2 cellular contexts compared by ENCODE assay signal in genomic region chr1:182707116-182707515, GRCh38.
TF ChIP-seq lines count a peak whose summit lies in the region.

No MANE protein-coding gene starts in this region.

TF ChIP-seq in liver, 16 proteins besides CTCF, POLR2A, EP300 and RAD21:
- TF ChIP-seq TAF1 (conservative IDR thresholded peaks at IDR 0.05) (no peak), FOXA2 (IDR thresholded peaks at IDR 0.05) (no peak), FOXA1 (IDR thresholded peaks at IDR 0.05) (no peak), NR2F2 (IDR thresholded peaks at IDR 0.05) (no peak), MAX (IDR thresholded peaks at IDR 0.05) (peak; percentile 26), HNF4A (conservative IDR thresholded peaks at IDR 0.05) (peak; percentile 81 to 82), RXRA (IDR thresholded peaks at IDR 0.05) (peak; percentile 70 to 73), ZBTB33 (IDR thresholded peaks at IDR 0.05) (no peak), REST (IDR thresholded peaks at IDR 0.05) (peak; percentile 20), HNF4G (IDR thresholded peaks at IDR 0.05) (peak; percentile 54), JUND (IDR thresholded peaks at IDR 0.05) (peak; percentile 13 to 18), ATF3 (IDR thresholded peaks at IDR 0.05) (no peak), YY1 (IDR thresholded peaks at IDR 0.05) (peak; percentile 66), GABPA (IDR thresholded peaks at IDR 0.05 in 1 of 2, conservative IDR thresholded peaks at IDR 0.05 in 1 of 2) (no peak), SP1 (IDR thresholded peaks at IDR 0.05) (peak; percentile 59), EGR1 (IDR thresholded peaks at IDR 0.05; ENCODE audit: low read depth in 2 of 2) (no peak)

TF ChIP-seq in HepG2, 621 proteins besides CTCF, POLR2A, EP300 and RAD21:
- TF ChIP-seq GTF2F1 (IDR thresholded peaks at IDR 0.05; ENCODE audit: low read length) = no peak
- TF ChIP-seq ZNF569 (CRISPR knock-in tag; IDR thresholded peaks at IDR 0.05; ENCODE audit: borderline replicate concordance) = no peak
- TF ChIP-seq ZNF275 (CRISPR knock-in tag; IDR thresholded peaks at IDR 0.05; ENCODE audit: borderline replicate concordance) = no peak
- TF ChIP-seq KAT8 (CRISPR knock-in tag; IDR thresholded peaks at IDR 0.05) = no peak
- TF ChIP-seq KLF16 (CRISPR knock-in tag; IDR thresholded peaks at IDR 0.05) = no peak
- TF ChIP-seq ZNF546 (CRISPR knock-in tag; conservative IDR thresholded peaks at IDR 0.05) = no peak
- TF ChIP-seq ARID3A (IDR thresholded peaks at IDR 0.05; ENCODE audit: low read depth, low read length) = no peak
- no peak for TF ChIP-seq ZNF280D (CRISPR knock-in tag; IDR thresholded peaks at IDR 0.05)
- TF ChIP-seq NFE2 (CRISPR knock-in tag; IDR thresholded peaks at IDR 0.05) = no peak
- no peak for TF ChIP-seq REL (CRISPR knock-in tag; conservative IDR thresholded peaks at IDR 0.05)
- no peak for TF ChIP-seq ELF4 (CRISPR knock-in tag; IDR thresholded peaks at IDR 0.05; ENCODE audit: borderline replicate concordance)
- TF ChIP-seq ZNF614 (CRISPR knock-in tag; IDR thresholded peaks at IDR 0.05; ENCODE audit: borderline replicate concordance) = no peak
- no peak for TF ChIP-seq TARDBP (CRISPR knock-in tag; IDR thresholded peaks at IDR 0.05)
- TF ChIP-seq ARNT (IDR thresholded peaks at IDR 0.05) = no peak
- no peak for TF ChIP-seq CHCHD3 (CRISPR knock-in tag; IDR thresholded peaks at IDR 0.05)
- TF ChIP-seq ZNF496 (CRISPR knock-in tag; IDR thresholded peaks at IDR 0.05; ENCODE audit: insufficient replicate concordance) = no peak
- TF ChIP-seq POLR2AphosphoS2 (IDR thresholded peaks at IDR 0.05; ENCODE audit: low read depth, low read length) = no peak
- no peak for TF ChIP-seq ZNF782 (CRISPR knock-in tag; IDR thresholded peaks at IDR 0.05; ENCODE audit: borderline replicate concordance)
